In the genomic region with DNA sequence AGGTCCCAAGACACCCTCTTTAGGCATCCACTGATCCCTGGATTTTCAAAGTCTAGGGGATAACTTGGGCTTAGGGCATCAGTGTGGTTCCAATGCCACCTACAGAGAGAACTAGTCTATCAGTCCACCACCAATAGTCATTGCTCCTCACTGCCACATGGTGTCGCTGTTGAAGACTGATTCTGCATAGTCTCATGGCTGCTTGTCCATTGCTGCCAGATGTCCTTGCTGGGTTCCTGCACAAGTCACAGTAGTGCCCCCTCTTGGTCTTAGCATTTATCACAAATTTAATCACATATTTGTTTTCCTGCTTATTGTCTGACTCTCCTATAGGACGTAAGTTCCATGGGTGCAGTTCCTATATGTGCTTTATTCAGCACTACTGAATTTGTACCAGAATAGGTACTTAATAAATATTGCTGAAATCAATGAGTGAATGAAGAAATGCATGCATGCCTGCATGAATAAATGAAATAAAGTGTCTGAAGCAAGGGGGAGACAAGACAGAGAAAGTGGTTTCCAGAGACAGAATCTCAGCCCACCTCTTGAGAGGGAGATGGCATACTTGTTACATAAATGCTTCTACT, we compare ENCODE assay signal across 8 cellular contexts. TPM values are rescaled to one million over a fixed set of nuclear protein-coding genes. Genes with fewer than 3 reads are reported as not detected.
DNase-seq lines count a peak whose midpoint lies in the region; TF ChIP-seq lines count a peak whose summit lies in the region.

No MANE protein-coding gene starts in this region.

- H3K4me3 ChIP-seq in fibroblast of villous mesenchyme (ENCODE audit: low read depth, low read length) (no peak overlapping the region), stomach (no peak overlapping the region)

- WGBS in stomach, 5 donors: 36 to 49% (median 44%) methylated on average over 2 of the region's 2 CpGs

- TF ChIP-seq CTCF in fibroblast of villous mesenchyme (IDR thresholded peaks at IDR 0.05; ENCODE audit: insufficient read depth, low read depth, low read length) (peak; percentile 62), stomach (IDR thresholded peaks at IDR 0.05) (peak in 2 of 7 experiments; percentile 15 to 36)

- H3K9me3 ChIP-seq in stomach: peaks cover 3 to 24% (median 19%) of the 10 kb centered on the region in 4 donors

- H3K36me3 ChIP-seq in stomach: no peaks in the 10 kb centered on the region

- TF ChIP-seq EP300 in stomach (IDR thresholded peaks at IDR 0.05): no peak

- TF ChIP-seq POLR2A in stomach (IDR thresholded peaks at IDR 0.05): no peak

- peak in 4 of 6 experiments; percentile 15 to 29 (median 24) for DNase-seq in stimulated activated naive CD4-positive, alpha-beta T cell (lab: John Stamatoyannopoulos, UW)
- DNase-seq in stimulated activated naive CD4-positive, alpha-beta T cell treated with Interleukin-2 at 50 U/mL for 16 hours (lab: John Stamatoyannopoulos, UW): no peak
- peak; percentile 59 for DNase-seq in NCI-H524 treated with DMSO at 0.1 percent for 48 hours (lab: John Stamatoyannopoulos, UW)
- peak; percentile 60 for DNase-seq in activated CD8-positive, alpha-beta memory T cell treated with anti-CD3 and anti-CD28 coated beads for 24 hours
- peak; percentile 49 for DNase-seq in fibroblast of villous mesenchyme (ENCODE audit: low read depth)
- peak; percentile 58 for DNase-seq in stimulated activated CD4-positive, alpha-beta T cell treated with anti-CD3 and anti-CD28 coated beads, Interleukin-1b, Interleukin-23, amount 100 ng/mL, for 48 hours
- DNase-seq in stomach: no peak
- DNase-seq in hypothalamus (lab: John Stamatoyannopoulos, UW): no peak

- no peaks in the 10 kb centered on the region for H3K4me1 ChIP-seq in stomach

- no peak overlapping the region for H3K27ac ChIP-seq in stomach

- no peaks in the 10 kb centered on the region for H3K27me3 ChIP-seq in stomach

- intact Hi-C loops in stomach (cut with DNase I; ENCODE audit: low total_unique reads): no loop called here

RNA-seq across cellular contexts. Expression of a gene that starts 45.9 kb away (rescaled TPM):
- 42.3 and 50.6 TPM in 2 replicates for total RNA-seq in fibroblast of villous mesenchyme
- total RNA-seq in stomach: 100 to 1,000 TPM in 1 of 5 donors, 10 to 100 TPM in 4; 21.6 to 389 (median 67.4) TPM
- 100 to 1,000 TPM; 117 to 160 (median 129) TPM for polyA plus RNA-seq in stomach

Comparison
In these comparisons a context has a peak if more than half of its experiments do, and no peak if none do; other contexts are left out.
1. DNase-seq: peak in stimulated activated naive CD4-positive, alpha-beta T cell (4 of 6), NCI-H524 treated with DMSO at 0.1 percent for 48 hours (single experiment), activated CD8-positive, alpha-beta memory T cell treated with anti-CD3 and anti-CD28 coated beads for 24 hours (single experiment), fibroblast of villous mesenchyme (single experiment) and stimulated activated CD4-positive, alpha-beta T cell treated with anti-CD3 and anti-CD28 coated beads, Interleukin-1b, Interleukin-23, amount 100 ng/mL, for 48 hours (single experiment); none in stimulated activated naive CD4-positive, alpha-beta T cell treated with Interleukin-2 at 50 U/mL for 16 hours (single experiment), stomach (single experiment) and hypothalamus (0 of 51).